Comparison of ENCODE assay signal across 1 cellular context in genomic region chr11:3835100-3835485, GRCh38.
TF ChIP-seq lines count a peak whose summit lies in the region.

No MANE protein-coding gene starts in this region.

TF ChIP-seq in K562, 482 proteins besides CTCF, POLR2A, EP300 and RAD21 (continued from another document and continues in another):
- TF ChIP-seq CGGBP1 (CRISPR knock-in tag; IDR thresholded peaks at IDR 0.05), result no peak
- no peak for TF ChIP-seq EHMT2 (IDR thresholded peaks at IDR 0.05)
- TF ChIP-seq HEY1 (CRISPR knock-in tag; IDR thresholded peaks at IDR 0.05; ENCODE audit: borderline replicate concordance), result no peak
- TF ChIP-seq FOXO4 (CRISPR knock-in tag; IDR thresholded peaks at IDR 0.05), result no peak
- no peak for TF ChIP-seq PTBP1 (IDR thresholded peaks at IDR 0.05; ENCODE audit: low read depth, low read length)
- TF ChIP-seq U2AF1 (optimal IDR thresholded peaks at IDR 0.05; ENCODE audit: low read depth, low read length), result no peak
- TF ChIP-seq PCBP2 (IDR thresholded peaks at IDR 0.05; ENCODE audit: low read depth, low read length, poor library complexity, severe bottlenecking), result no peak
- no peak for TF ChIP-seq ZFX (CRISPR knock-in tag; IDR thresholded peaks at IDR 0.05)
- no peak for TF ChIP-seq FOSL1 (tag; conservative IDR thresholded peaks at IDR 0.05)
- no peak for TF ChIP-seq SETDB1 (IDR thresholded peaks at IDR 0.05; ENCODE audit: low read length)
- TF ChIP-seq RFX5 (IDR thresholded peaks at IDR 0.05; ENCODE audit: low read depth, low read length), result no peak
- TF ChIP-seq GTF2A2 (tag; IDR thresholded peaks at IDR 0.05), result no peak
- no peak for TF ChIP-seq DDX20 (tag; IDR thresholded peaks at IDR 0.05; ENCODE audit: low read depth)
- TF ChIP-seq ZNF780A (CRISPR knock-in tag; IDR thresholded peaks at IDR 0.05), result no peak
- peak; percentile 10; the same call in 1 of the 2 replicates for TF ChIP-seq ZNF197 (CRISPR knock-in tag; IDR thresholded peaks at IDR 0.05; ENCODE audit: low read depth)
- TF ChIP-seq NCOA6 (IDR thresholded peaks at IDR 0.05), result no peak
- TF ChIP-seq ZNF696 (CRISPR knock-in tag; conservative IDR thresholded peaks at IDR 0.05), result no peak
- no peak for TF ChIP-seq CC2D1A (IDR thresholded peaks at IDR 0.05)
- peak; percentile 73; the same call in 1 of the 2 replicates for TF ChIP-seq HDGF (IDR thresholded peaks at IDR 0.05)
- TF ChIP-seq TBP (optimal IDR thresholded peaks at IDR 0.05; ENCODE audit: low read depth, low read length), result no peak
- TF ChIP-seq ZNF212 (CRISPR knock-in tag; IDR thresholded peaks at IDR 0.05), result no peak
- no peak for TF ChIP-seq PREB (CRISPR knock-in tag; IDR thresholded peaks at IDR 0.05)
- no peak for TF ChIP-seq GABPB1 (CRISPR knock-in tag; IDR thresholded peaks at IDR 0.05)
- no peak for TF ChIP-seq ZNF445 (CRISPR knock-in tag; IDR thresholded peaks at IDR 0.05; ENCODE audit: low read depth)
- TF ChIP-seq TCF7L2 (IDR thresholded peaks at IDR 0.05; ENCODE audit: low read depth, low read length), result no peak
- TF ChIP-seq, protein P1, sequence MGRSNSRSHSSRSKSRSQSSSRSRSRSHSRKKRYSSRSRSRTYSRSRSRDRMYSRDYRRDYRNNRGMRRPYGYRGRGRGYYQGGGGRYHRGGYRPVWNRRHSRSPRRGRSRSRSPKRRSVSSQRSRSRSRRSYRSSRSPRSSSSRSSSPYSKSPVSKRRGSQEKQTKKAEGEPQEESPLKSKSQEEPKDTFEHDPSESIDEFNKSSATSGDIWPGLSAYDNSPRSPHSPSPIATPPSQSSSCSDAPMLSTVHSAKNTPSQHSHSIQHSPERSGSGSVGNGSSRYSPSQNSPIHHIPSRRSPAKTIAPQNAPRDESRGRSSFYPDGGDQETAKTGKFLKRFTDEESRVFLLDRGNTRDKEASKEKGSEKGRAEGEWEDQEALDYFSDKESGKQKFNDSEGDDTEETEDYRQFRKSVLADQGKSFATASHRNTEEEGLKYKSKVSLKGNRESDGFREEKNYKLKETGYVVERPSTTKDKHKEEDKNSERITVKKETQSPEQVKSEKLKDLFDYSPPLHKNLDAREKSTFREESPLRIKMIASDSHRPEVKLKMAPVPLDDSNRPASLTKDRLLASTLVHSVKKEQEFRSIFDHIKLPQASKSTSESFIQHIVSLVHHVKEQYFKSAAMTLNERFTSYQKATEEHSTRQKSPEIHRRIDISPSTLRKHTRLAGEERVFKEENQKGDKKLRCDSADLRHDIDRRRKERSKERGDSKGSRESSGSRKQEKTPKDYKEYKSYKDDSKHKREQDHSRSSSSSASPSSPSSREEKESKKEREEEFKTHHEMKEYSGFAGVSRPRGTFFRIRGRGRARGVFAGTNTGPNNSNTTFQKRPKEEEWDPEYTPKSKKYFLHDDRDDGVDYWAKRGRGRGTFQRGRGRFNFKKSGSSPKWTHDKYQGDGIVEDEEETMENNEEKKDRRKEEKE (IDR thresholded peaks at IDR 0.05; ENCODE audit: borderline replicate concordance in 1 of 2, control insufficient read depth in 1 of 2, low read depth in 2 of 2, low read length in 1 of 2), result no peak
- TF ChIP-seq CREB5 (CRISPR knock-in tag; IDR thresholded peaks at IDR 0.05), result no peak
- no peak for TF ChIP-seq ARID2 (IDR thresholded peaks at IDR 0.05)
- no peak for TF ChIP-seq ELF1 (tag; IDR thresholded peaks at IDR 0.05)
- TF ChIP-seq, protein P2, sequence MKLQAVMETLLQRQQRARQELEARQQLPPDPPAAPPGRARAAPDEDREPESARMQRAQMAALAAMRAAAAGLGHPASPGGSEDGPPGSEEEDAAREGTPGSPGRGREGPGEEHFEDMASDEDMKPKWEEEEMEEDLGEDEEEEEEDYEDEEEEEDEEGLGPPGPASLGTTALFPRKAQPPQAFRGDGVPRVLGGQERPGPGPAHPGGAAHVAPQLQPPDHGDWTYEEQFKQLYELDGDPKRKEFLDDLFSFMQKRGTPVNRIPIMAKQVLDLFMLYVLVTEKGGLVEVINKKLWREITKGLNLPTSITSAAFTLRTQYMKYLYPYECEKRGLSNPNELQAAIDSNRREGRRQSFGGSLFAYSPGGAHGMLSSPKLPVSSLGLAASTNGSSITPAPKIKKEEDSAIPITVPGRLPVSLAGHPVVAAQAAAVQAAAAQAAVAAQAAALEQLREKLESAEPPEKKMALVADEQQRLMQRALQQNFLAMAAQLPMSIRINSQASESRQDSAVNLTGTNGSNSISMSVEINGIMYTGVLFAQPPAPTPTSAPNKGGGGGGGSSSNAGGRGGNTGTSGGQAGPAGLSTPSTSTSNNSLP (IDR thresholded peaks at IDR 0.05; ENCODE audit: borderline replicate concordance, low read depth, low read length), result no peak
- no peak for TF ChIP-seq CHD1 (IDR thresholded peaks at IDR 0.05; ENCODE audit: low read length)
- TF ChIP-seq CBX1 (IDR thresholded peaks at IDR 0.05; ENCODE audit: low read depth), result 0 out of 2 replicates have a peak, but pooled peaks have one; percentile 11
- peak; percentile 44 for TF ChIP-seq POLR2H (tag; IDR thresholded peaks at IDR 0.05; ENCODE audit: low read depth)
- TF ChIP-seq ATF7 (IDR thresholded peaks at IDR 0.05), result 0 out of 2 replicates have a peak, but pooled peaks have one; percentile 36
- TF ChIP-seq TAF15 (IDR thresholded peaks at IDR 0.05; ENCODE audit: low read depth, low read length), result no peak
- no peak for TF ChIP-seq RUNX1 (IDR thresholded peaks at IDR 0.05; ENCODE audit: low read depth)
- no peak for TF ChIP-seq ZNF740 (CRISPR knock-in tag; IDR thresholded peaks at IDR 0.05)
- no peak for TF ChIP-seq ZNF740 (tag; IDR thresholded peaks at IDR 0.05)
- no peak for TF ChIP-seq SMARCE1 (IDR thresholded peaks at IDR 0.05)
- no peak for TF ChIP-seq PHB2 (IDR thresholded peaks at IDR 0.05; ENCODE audit: low read depth)
- TF ChIP-seq, protein P3, sequence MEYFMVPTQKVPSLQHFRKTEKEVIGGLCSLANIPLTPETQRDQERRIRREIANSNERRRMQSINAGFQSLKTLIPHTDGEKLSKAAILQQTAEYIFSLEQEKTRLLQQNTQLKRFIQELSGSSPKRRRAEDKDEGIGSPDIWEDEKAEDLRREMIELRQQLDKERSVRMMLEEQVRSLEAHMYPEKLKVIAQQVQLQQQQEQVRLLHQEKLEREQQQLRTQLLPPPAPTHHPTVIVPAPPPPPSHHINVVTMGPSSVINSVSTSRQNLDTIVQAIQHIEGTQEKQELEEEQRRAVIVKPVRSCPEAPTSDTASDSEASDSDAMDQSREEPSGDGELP (CRISPR knock-in tag; IDR thresholded peaks at IDR 0.05; ENCODE audit: borderline replicate concordance), result no peak
- TF ChIP-seq POLR2AphosphoS5 (IDR thresholded peaks at IDR 0.05; ENCODE audit: control insufficient read depth, insufficient read depth, low read depth, low read length), result no peak; the same call in 1 of the 2 replicates
- TF ChIP-seq, protein P4, sequence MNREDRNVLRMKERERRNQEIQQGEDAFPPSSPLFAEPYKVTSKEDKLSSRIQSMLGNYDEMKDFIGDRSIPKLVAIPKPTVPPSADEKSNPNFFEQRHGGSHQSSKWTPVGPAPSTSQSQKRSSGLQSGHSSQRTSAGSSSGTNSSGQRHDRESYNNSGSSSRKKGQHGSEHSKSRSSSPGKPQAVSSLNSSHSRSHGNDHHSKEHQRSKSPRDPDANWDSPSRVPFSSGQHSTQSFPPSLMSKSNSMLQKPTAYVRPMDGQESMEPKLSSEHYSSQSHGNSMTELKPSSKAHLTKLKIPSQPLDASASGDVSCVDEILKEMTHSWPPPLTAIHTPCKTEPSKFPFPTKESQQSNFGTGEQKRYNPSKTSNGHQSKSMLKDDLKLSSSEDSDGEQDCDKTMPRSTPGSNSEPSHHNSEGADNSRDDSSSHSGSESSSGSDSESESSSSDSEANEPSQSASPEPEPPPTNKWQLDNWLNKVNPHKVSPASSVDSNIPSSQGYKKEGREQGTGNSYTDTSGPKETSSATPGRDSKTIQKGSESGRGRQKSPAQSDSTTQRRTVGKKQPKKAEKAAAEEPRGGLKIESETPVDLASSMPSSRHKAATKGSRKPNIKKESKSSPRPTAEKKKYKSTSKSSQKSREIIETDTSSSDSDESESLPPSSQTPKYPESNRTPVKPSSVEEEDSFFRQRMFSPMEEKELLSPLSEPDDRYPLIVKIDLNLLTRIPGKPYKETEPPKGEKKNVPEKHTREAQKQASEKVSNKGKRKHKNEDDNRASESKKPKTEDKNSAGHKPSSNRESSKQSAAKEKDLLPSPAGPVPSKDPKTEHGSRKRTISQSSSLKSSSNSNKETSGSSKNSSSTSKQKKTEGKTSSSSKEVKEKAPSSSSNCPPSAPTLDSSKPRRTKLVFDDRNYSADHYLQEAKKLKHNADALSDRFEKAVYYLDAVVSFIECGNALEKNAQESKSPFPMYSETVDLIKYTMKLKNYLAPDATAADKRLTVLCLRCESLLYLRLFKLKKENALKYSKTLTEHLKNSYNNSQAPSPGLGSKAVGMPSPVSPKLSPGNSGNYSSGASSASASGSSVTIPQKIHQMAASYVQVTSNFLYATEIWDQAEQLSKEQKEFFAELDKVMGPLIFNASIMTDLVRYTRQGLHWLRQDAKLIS (CRISPR knock-in tag; IDR thresholded peaks at IDR 0.05), result no peak
- no peak for TF ChIP-seq ATF3 (IDR thresholded peaks at IDR 0.05)
- TF ChIP-seq ATF3 (CRISPR knock-in tag; conservative IDR thresholded peaks at IDR 0.05), result no peak
- no peak for TF ChIP-seq ATF1 (CRISPR knock-in tag; IDR thresholded peaks at IDR 0.05)
- no peak for TF ChIP-seq ATF1 (tag; IDR thresholded peaks at IDR 0.05)
- no peak for TF ChIP-seq GABPB2 (CRISPR knock-in tag; conservative IDR thresholded peaks at IDR 0.05)
- no peak for TF ChIP-seq NR4A1 (CRISPR knock-in tag; IDR thresholded peaks at IDR 0.05)
- no peak for TF ChIP-seq NR4A1 (tag; IDR thresholded peaks at IDR 0.05)
- TF ChIP-seq GATAD2A (IDR thresholded peaks at IDR 0.05), result no peak
- no peak for TF ChIP-seq CBX2 (IDR thresholded peaks at IDR 0.05; ENCODE audit: insufficient read depth, low read length, poor library complexity, severe bottlenecking)
- TF ChIP-seq SAP30 (IDR thresholded peaks at IDR 0.05; ENCODE audit: borderline replicate concordance, insufficient read depth, low read depth, low read length, poor library complexity, severe bottlenecking), result no peak
- TF ChIP-seq SAFB (IDR thresholded peaks at IDR 0.05; ENCODE audit: borderline replicate concordance, low read depth, low read length), result no peak
- TF ChIP-seq MAX (CRISPR knock-in tag; IDR thresholded peaks at IDR 0.05), result no peak
- TF ChIP-seq TARDBP (IDR thresholded peaks at IDR 0.05), result no peak
- no peak for TF ChIP-seq SNRNP70 (optimal IDR thresholded peaks at IDR 0.05; ENCODE audit: low read depth, low read length)
- peak; percentile 79; the same call in 1 of the 2 replicates for TF ChIP-seq ZNF3 (CRISPR knock-in tag; IDR thresholded peaks at IDR 0.05)
- TF ChIP-seq NR2F6 (CRISPR knock-in tag; IDR thresholded peaks at IDR 0.05), result no peak
